In genomic region chr9:118568704-118569103, GRCh38 we compare ENCODE assay signal across 26 cellular contexts.
"Had no signal": no experiment of that assay in that cellular context is flagged by ENCODE, and none has a peak within 500 bp of the region (broad histone marks: within the 10 kb centered on the region; RNA-seq: fewer than 3 reads in every experiment).

No MANE protein-coding gene starts in this region.

- H3K9me3 ChIP-seq: colonic mucosa, esophagus muscularis mucosa, heart right ventricle, lower lobe of right lung, right lobe of liver, thyroid gland, vagina had no signal

- H3K36me3 ChIP-seq: colonic mucosa, esophagus muscularis mucosa, heart right ventricle, lower lobe of right lung, neural progenitor cell, right lobe of liver, thyroid gland, vagina had no signal

- H3K27me3 ChIP-seq: colonic mucosa, esophagus muscularis mucosa, heart right ventricle, neural progenitor cell, thyroid gland, vagina had no signal

- H3K79me2 ChIP-seq: parathyroid adenoma had no signal

- H3K4me1 ChIP-seq: colonic mucosa, esophagus muscularis mucosa, heart right ventricle, lower lobe of right lung, neural progenitor cell, parathyroid adenoma, right lobe of liver, thyroid gland, vagina had no signal

- H3K4me2 ChIP-seq: neural progenitor cell, smooth muscle cell had no signal

- H2AFZ ChIP-seq: neural progenitor cell, parathyroid adenoma had no signal

- H3K4me3 ChIP-seq: colonic mucosa, esophagus muscularis mucosa, heart right ventricle, lower lobe of right lung, neural progenitor cell, right lobe of liver, smooth muscle cell, thyroid gland, vagina had no signal

- H3K9ac ChIP-seq: neural progenitor cell, parathyroid adenoma had no signal

- H3K27ac ChIP-seq: colonic mucosa, esophagus muscularis mucosa, heart right ventricle, lower lobe of right lung, neural progenitor cell, parathyroid adenoma, right lobe of liver, thyroid gland, vagina had no signal

- ATAC-seq: heart right ventricle; left colon; left ventricle myocardium superior; lower lobe of right lung; natural killer cell; right lobe of liver; stimulated activated naive CD8-positive, alpha-beta T cell treated with anti-CD3 and anti-CD28 coated beads, Interleukin-15, amount 100 ng/mL, for 72 hours had no signal

- DNase-seq: colonic mucosa; effector CD8-positive, alpha-beta T cell; endodermal cell; foreskin melanocyte; glutamatergic neuron; heart right ventricle; hippocampal formation; kidney glomerular epithelial cell; left colon; left ventricle myocardium superior; lower lobe of right lung; natural killer cell; right lobe of liver; stimulated activated CD4-positive, alpha-beta T cell treated with anti-CD3 and anti-CD28 coated beads, Interleukin-12 subunit alpha, Interleukin-12 subunit beta, amount 100 ng/mL, for 4 hours; stimulated activated CD4-positive, alpha-beta T cell treated with anti-CD3 and anti-CD28 coated beads, Interleukin-1b, Interleukin-23, amount 100 ng/mL, for 48 hours; stimulated activated CD4-positive, alpha-beta T cell treated with anti-CD3 and anti-CD28 coated beads, Interleukin-4, amount 100 ng/mL, for 1 hour; stimulated activated CD8-positive, alpha-beta memory T cell treated with anti-CD3 and anti-CD28 coated beads, Interleukin-4, amount 100 ng/mL, for 48 hours; stimulated activated naive CD4-positive, alpha-beta T cell; stimulated activated naive CD8-positive, alpha-beta T cell treated with anti-CD3 and anti-CD28 coated beads, Interleukin-15, amount 100 ng/mL, for 72 hours; thyroid gland; trophoblast cell had no signal
